ENCODE assay signal across 8 cellular contexts in genomic region chr5:79990598-79991507, GRCh38. TPM values are rescaled to one million over a fixed set of nuclear protein-coding genes. Genes with fewer than 3 reads are reported as not detected.
DNase-seq lines count a peak whose midpoint lies in the region; ATAC-seq, FAIRE-seq and TF ChIP-seq lines count a peak whose summit lies in the region.

Gene MTX3 (minus strand): TSS chr5:79991262. CDS start chr5:79991238, 24 bp downstream.

- peaks cover 2% of the 10 kb centered on the region for H3K27me3 Mint-ChIP-seq in activated CD4-positive, alpha-beta memory T cell treated with anti-CD3 and anti-CD28 coated beads for 36 hours

- no peaks in the 10 kb centered on the region for H3K9me3 Mint-ChIP-seq in activated CD4-positive, alpha-beta memory T cell treated with anti-CD3 and anti-CD28 coated beads for 36 hours

- 1% methylated on average over 8 of the region's 50 CpGs for WGBS in right lobe of liver (ENCODE audit: insufficient coverage, low coverage, low lambda C conversion rate, missing lambda C conversion rate)

- H3K4me3 ChIP-seq in dorsolateral prefrontal cortex (peak within 1 kb of the TSS; percentile 63 to 99 (median 87)), right lobe of liver (peak within 1 kb of the TSS; percentile 82 to 95 (median 94))

- TF ChIP-seq CTCF in dorsolateral prefrontal cortex (IDR thresholded peaks at IDR 0.05 in 54 of 56, conservative IDR thresholded peaks at IDR 0.05 in 2 of 56; ENCODE audit: low read depth in 1 of 56, partially characterized antibody in 56 of 56): peak in 17 of 56 donors; percentile 9 to 45 (median 20)
- no peak for TF ChIP-seq CTCF in right lobe of liver (IDR thresholded peaks at IDR 0.05)

- intact Hi-C loops in activated CD4-positive, alpha-beta memory T cell treated with anti-CD3 and anti-CD28 coated beads for 36 hours (cut with micrococcal nuclease): loop anchor here (1.0 to 10.0 kb wide), 15 partner anchors 10 to 478 kb away; partner anchors contain the start of genes TENT2 and ZFYVE16
- intact Hi-C loops in dorsolateral prefrontal cortex (cut with DNase I): no loop called here
- intact Hi-C loops in right lobe of liver (cut with DNase I): no loop called here

- H3K4me1 ChIP-seq in right lobe of liver: peaks cover 0 to 8% (median 0%) of the 10 kb centered on the region in 4 donors

- peaks cover 25% of the 10 kb centered on the region for H3K36me3 Mint-ChIP-seq in activated CD4-positive, alpha-beta memory T cell treated with anti-CD3 and anti-CD28 coated beads for 36 hours

- CTCF ChIA-PET in activated CD4-positive, alpha-beta memory T cell treated with anti-CD3 and anti-CD28 coated beads for 36 hours (lab: Charles Lee): interaction anchor here (0.6 to 2.7 kb wide), 7 partner anchors 28 to 305 kb away, joined by 3 to 13 read pairs (median 4); no protein-coding TSS in a partner anchor

- H3K27ac ChIP-seq in dorsolateral prefrontal cortex (peak within 1 kb of the TSS in 57 of 59 donors; percentile 9 to 92 (median 77)), right lobe of liver (peak within 1 kb of the TSS; percentile 31 to 52 (median 44))

- H3K27ac Mint-ChIP-seq in activated CD4-positive, alpha-beta memory T cell treated with anti-CD3 and anti-CD28 coated beads for 36 hours: peak within 1 kb of the TSS; percentile 96

- FAIRE-seq in GM19239 (lab: Jason Lieb, UNC): peak; percentile 97

- peak; percentile 56 for TF ChIP-seq POLR2A in right lobe of liver (IDR thresholded peaks at IDR 0.05)

- DNase-seq in Ammon's horn (ENCODE audit: low spot score): peak; percentile 81
- DNase-seq in GM19239 (ENCODE audit: insufficient read length, low spot score): peak; percentile 65
- DNase-seq in NCI-H774 (lab: John Stamatoyannopoulos, UW): peak; percentile 83
- DNase-seq in activated CD4-positive, alpha-beta memory T cell treated with anti-CD3 and anti-CD28 coated beads for 36 hours: peak; percentile 93
- DNase-seq in dorsolateral prefrontal cortex: peak; percentile 69 to 90 (median 86)
- peak; percentile 73 to 80 (median 77) for DNase-seq in right lobe of liver
- DNase-seq in stimulated activated CD4-positive, alpha-beta T cell treated with anti-CD3 and anti-CD28 coated beads, Interleukin-4, amount 100 ng/mL, for 24 hours: peak; percentile 92

- H3K27me3 ChIP-seq in dorsolateral prefrontal cortex (no peaks in the 10 kb centered on the region), right lobe of liver (no peaks in the 10 kb centered on the region)

- POLR2A ChIA-PET in activated CD4-positive, alpha-beta memory T cell treated with anti-CD3 and anti-CD28 coated beads for 36 hours (lab: Charles Lee): interaction anchor here (0.7 to 1.9 kb wide), 11 partner anchors 10 to 756 kb away, joined by 3 to 37 read pairs (median 5); partner anchors contain the start of gene HOMER1

- H3K4me3 Mint-ChIP-seq in activated CD4-positive, alpha-beta memory T cell treated with anti-CD3 and anti-CD28 coated beads for 36 hours: peak within 1 kb of the TSS; percentile 84

- peaks cover 0 to 11% (median 3%) of the 10 kb centered on the region in 4 donors for H3K36me3 ChIP-seq in right lobe of liver

- H3K4me1 Mint-ChIP-seq in activated CD4-positive, alpha-beta memory T cell treated with anti-CD3 and anti-CD28 coated beads for 36 hours (ENCODE audit: low read depth): peaks cover 40% of the 10 kb centered on the region

- H3K9me3 ChIP-seq in right lobe of liver: no peaks in the 10 kb centered on the region

- ATAC-seq in HG03457 (IDR thresholded peaks at IDR 0.05; ENCODE audit: unreplicated experiment) (peak; percentile 78), right lobe of liver (peak; percentile 94 to 98 (median 96))

RNA-seq across cellular contexts. Expression of gene MTX3, which starts in this region (rescaled TPM):
- 10 to 100 TPM; 13.3 to 16.8 TPM for total RNA-seq in activated CD4-positive, alpha-beta memory T cell treated with anti-CD3 and anti-CD28 coated beads for 36 hours
- total RNA-seq in dorsolateral prefrontal cortex (10 to 100 TPM; 20.3 to 41.4 (median 30.4) TPM), right lobe of liver (1 to 10 TPM; 4.4 to 9.1 (median 6.9) TPM)

Comparison
In these comparisons a context has a peak if more than half of its experiments do, and no peak if none do; other contexts are left out.
1. Peak in every context shown above with its lines: DNase-seq, ATAC-seq, H3K4me3 ChIP-seq and H3K27ac ChIP-seq.